In genomic region chr14:74583689-74584434, GRCh38 we compare ENCODE assay signal across 10 cellular contexts. TPM values are rescaled to one million over a fixed set of nuclear protein-coding genes. Genes with fewer than 3 reads are reported as not detected.
A peak's percentile ranks its signal among the peaks of the same experiment; 100 is the strongest.
DNase-seq lines count a peak whose midpoint lies in the region; ATAC-seq, FAIRE-seq and TF ChIP-seq lines count a peak whose summit lies in the region.
"Had no signal": no experiment of that assay in that cellular context is flagged by ENCODE, and none has a peak within 500 bp of the region (broad histone marks: within the 10 kb centered on the region; RNA-seq: fewer than 3 reads in every experiment).

No MANE protein-coding gene starts in this region.

- no peaks in the 10 kb centered on the region for H3K9me1 ChIP-seq in keratinocyte (ENCODE audit: control insufficient read depth, extremely low read depth, insufficient read depth, low read length)

- H3K9me3 ChIP-seq in adipocyte (ENCODE audit: control insufficient read depth, low read length): no peaks in the 10 kb centered on the region
- H3K9me3 ChIP-seq in keratinocyte (ENCODE audit: control insufficient read depth, low read depth, low read length): no peaks in the 10 kb centered on the region
- no peaks in the 10 kb centered on the region for H3K9me3 ChIP-seq in tibial artery

- dilution Hi-C loops in keratinocyte (cut with MboI; ENCODE audit: extremely low pct_ligation_motif_present, low sequenced_read_pairs): no loop called here

- no peaks in the 10 kb centered on the region for H4K20me1 ChIP-seq in keratinocyte (ENCODE audit: control insufficient read depth, extremely low read depth, insufficient read depth, low read length)

- H2AFZ ChIP-seq in keratinocyte (ENCODE audit: control insufficient read depth, low read length): no peak overlapping the region

- H3K27me3 ChIP-seq in adipocyte (replicated peaks; ENCODE audit: control insufficient read depth, insufficient read depth, low read length): no peaks in the 10 kb centered on the region
- no peaks in the 10 kb centered on the region for H3K27me3 ChIP-seq in keratinocyte (ENCODE audit: control insufficient read depth, extremely low read depth, insufficient read depth, low read length)
- H3K27me3 ChIP-seq in tibial artery: no peaks in the 10 kb centered on the region

- ATAC-seq in GM21526 (IDR thresholded peaks at IDR 0.05; ENCODE audit: low FRiP score, unreplicated experiment): no peak

- H3K9ac ChIP-seq in adipocyte (ENCODE audit: low read length): no peak overlapping the region
- H3K9ac ChIP-seq in keratinocyte (ENCODE audit: control insufficient read depth, extremely low read depth, insufficient read depth, low read length): peak overlapping the region; percentile 25

- H3K4me3 ChIP-seq in adipocyte (ENCODE audit: low read length) (no peak overlapping the region), keratinocyte (ENCODE audit: control insufficient read depth in 2 of 3, extremely low read depth in 1 of 3, insufficient read depth in 2 of 3, low read depth in 1 of 3, low read length in 3 of 3) (no peak overlapping the region), tibial artery (no peak overlapping the region)

- peak; percentile 100 for FAIRE-seq in keratinocyte (lab: Jason Lieb, UNC)
- FAIRE-seq: GM18507 had no signal

- H3K36me3 ChIP-seq in adipocyte (ENCODE audit: control insufficient read depth, insufficient read depth, low read length, severe bottlenecking): peaks cover 11% of the 10 kb centered on the region
- peaks cover 1 to 18% of the 10 kb centered on the region in 2 experiments for H3K36me3 ChIP-seq in keratinocyte (ENCODE audit: control insufficient read depth in 2 of 2, extremely low read depth in 1 of 2, insufficient read depth in 2 of 2, low read length in 2 of 2)
- H3K36me3 ChIP-seq in tibial artery: peaks cover 0 to 36% (median 0%) of the 10 kb centered on the region in 3 donors

- peak overlapping the region; percentile 46 for H3K4me2 ChIP-seq in keratinocyte (ENCODE audit: control insufficient read depth, extremely low read depth, insufficient read depth, low read depth, low read length)

- TF ChIP-seq CTCF in keratinocyte (optimal IDR thresholded peaks at IDR 0.05 in 1 of 3, IDR thresholded peaks at IDR 0.05 in 1 of 3, conservative IDR thresholded peaks at IDR 0.05 in 1 of 3; ENCODE audit: extremely low read depth in 1 of 3, insufficient read depth in 2 of 3, low read length in 3 of 3) (no peak), tibial artery (IDR thresholded peaks at IDR 0.05) (no peak)

- H3K4me1 ChIP-seq in adipocyte (ENCODE audit: control insufficient read depth, insufficient read depth, low read length): peaks cover 45% of the 10 kb centered on the region
- H3K4me1 ChIP-seq in keratinocyte (ENCODE audit: control insufficient read depth, extremely low read depth, insufficient read depth, low read length): peaks cover 60% of the 10 kb centered on the region
- peaks cover 0 to 96% (median 50%) of the 10 kb centered on the region in 4 donors for H3K4me1 ChIP-seq in tibial artery

- H3K79me2 ChIP-seq in keratinocyte (ENCODE audit: control insufficient read depth, insufficient read depth, low read length): peaks cover 21% of the 10 kb centered on the region

- H3K27ac ChIP-seq in keratinocyte (ENCODE audit: control insufficient read depth, insufficient read depth, low read length) (peak overlapping the region; percentile 65), tibial artery (peak overlapping the region; percentile 60 to 61)
- H3K27ac ChIP-seq: C4-2B had no signal

- intact Hi-C loops in tibial artery (cut with DNase I; ENCODE audit: low total_unique reads): no loop called here

- peak; percentile 26 for DNase-seq in activated naive CD4-positive, alpha-beta T cell treated with Interleukin-2 at 50 U/mL for 16 hours
- DNase-seq in activated naive CD4-positive, alpha-beta T cell (lab: John Stamatoyannopoulos, UW): no peak
- DNase-seq in adipocyte (ENCODE audit: low read depth) (peak; percentile 53), keratinocyte (ENCODE audit: low read depth, low spot score) (peak; percentile 75), tibial artery (no peak), amygdala (lab: John Stamatoyannopoulos, UW) (no peak), NCI-H748 (lab: John Stamatoyannopoulos, UW; ENCODE audit: unreplicated experiment) (no peak)

RNA-seq across cellular contexts. Expression of gene LTBP2, which starts 28.2 kb away (rescaled TPM):
- 23.9 to 40.7 TPM (median 26.6 TPM) in 3 replicates for polyA plus RNA-seq in keratinocyte
- polyA plus RNA-seq in keratinocyte (2011; ENCODE audit: low read depth): 12.1 TPM
- polyA plus RNA-seq in keratinocyte (2011; cell fraction: cytosol; rRNA removed): 19.5 and 28.2 TPM in 2 replicates
- 118 and 155 TPM in 2 replicates for polyA plus RNA-seq in keratinocyte (2011; cell fraction: nucleus; rRNA removed)
- 11.7 and 64.1 TPM in 2 replicates for polyA plus RNA-seq in keratinocyte (2012; ENCODE audit: low replicate concordance)
- 66.1 to 143 TPM (median 68.5 TPM) in 3 replicates for polyA minus RNA-seq in keratinocyte
- polyA minus RNA-seq in keratinocyte (2011; cell fraction: cytosol; rRNA and poly(A)+ RNA removed): 89.6 TPM
- polyA minus RNA-seq in keratinocyte (2011; cell fraction: nucleus; rRNA and poly(A)+ RNA removed): 195 and 210 TPM in 2 replicates

Comparison
In these comparisons a context has a peak if more than half of its experiments do, and no peak if none do; other contexts are left out.
1. DNase-seq: peak in activated naive CD4-positive, alpha-beta T cell treated with Interleukin-2 at 50 U/mL for 16 hours (single experiment), adipocyte (single experiment) and keratinocyte (single experiment); none in activated naive CD4-positive, alpha-beta T cell (0 of 4), tibial artery (0 of 2), amygdala (0 of 56) and NCI-H748 (single experiment).